ENCODE assay signal across 8 cellular contexts in the genomic region with DNA sequence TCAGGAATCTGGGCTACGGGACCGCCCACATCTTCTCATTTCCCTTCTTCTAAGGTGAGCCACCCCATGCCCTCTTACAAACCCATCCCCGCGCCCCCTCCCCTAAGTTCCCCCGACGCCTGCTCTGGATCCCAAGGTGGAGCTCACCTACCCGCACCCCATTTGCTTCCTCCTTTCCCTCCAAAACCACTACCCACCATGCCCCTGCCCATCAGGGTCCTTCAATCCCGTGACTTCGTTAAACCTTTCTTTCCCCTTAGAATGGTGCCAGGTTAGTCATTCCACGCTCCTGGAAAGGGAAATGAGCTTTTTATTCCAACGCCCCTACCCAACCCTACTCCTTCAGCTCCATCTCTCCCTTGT. TPM values are rescaled to one million over a fixed set of nuclear protein-coding genes. Genes with fewer than 3 reads are reported as not detected.
DNase-seq lines count a peak whose midpoint lies in the region; ATAC-seq, FAIRE-seq and TF ChIP-seq lines count a peak whose summit lies in the region.

No MANE protein-coding gene starts in this region.

- peaks cover 4% of the 10 kb centered on the region for H3K27me3 Mint-ChIP-seq in T-helper 2 cell treated with Interferon-gamma antibody and Interleukin-4, amounts not matched to agents 5 μg/mL and 100 μg/mL, for 36 hours (ENCODE audit: low read depth)

- H2AFZ ChIP-seq in HepG2 (ENCODE audit: low read length): no peak overlapping the region

- in situ Hi-C loops in HepG2 (cut with HindIII; ENCODE audit: extremely low pct_ligation_motif_present, low pct_unique_long_range_greater_than_20kb): loop anchor here (5.0 kb wide), 1 partner anchor 488 kb away; no protein-coding TSS in a partner anchor

- peaks cover 27% of the 10 kb centered on the region for H3K36me3 Mint-ChIP-seq in T-helper 2 cell treated with Interferon-gamma antibody and Interleukin-4, amounts not matched to agents 5 μg/mL and 100 μg/mL, for 36 hours (ENCODE audit: low read depth)

- DNase-seq in T-helper 2 cell treated with Interferon-gamma antibody and Interleukin-4, amounts not matched to agents 5 μg/mL and 100 μg/mL, for 36 hours (ENCODE audit: low spot score): no peak
- DNase-seq in T-helper 2 cell (no peak), ascending aorta (ENCODE audit: low spot score in 2 of 2) (no peak), HepG2 (ENCODE audit: low spot score) (no peak), foreskin keratinocyte (no peak), superior temporal gyrus (ENCODE audit: extremely low spot score) (no peak)

- BruUV-seq in HepG2 (replicated peaks; lab: Mats Ljungman, UMichigan): no TSS peak

- peak overlapping the region; percentile 93 for H3K4me2 ChIP-seq in HepG2 (ENCODE audit: low read depth, low read length)

- H3K27ac Mint-ChIP-seq in T-helper 2 cell treated with Interferon-gamma antibody and Interleukin-4, amounts not matched to agents 5 μg/mL and 100 μg/mL, for 36 hours: peak overlapping the region; percentile 13

- H3K4me1 ChIP-seq in ascending aorta (peaks cover 7 to 17% of the 10 kb centered on the region in 2 donors), HepG2 (ENCODE audit: insufficient read depth, low read length) (peaks cover 46% of the 10 kb centered on the region), foreskin keratinocyte (peaks cover 5% of the 10 kb centered on the region)

- no peaks in the 10 kb centered on the region for H3K9me3 Mint-ChIP-seq in T-helper 2 cell treated with Interferon-gamma antibody and Interleukin-4, amounts not matched to agents 5 μg/mL and 100 μg/mL, for 36 hours

- POLR2A ChIA-PET in HepG2 (lab: Yijun Ruan, JAX): interaction anchor here (0.8 to 3.5 kb wide), 13 partner anchors 9 to 178 kb away, joined by 3 to 34 read pairs (median 3); a partner anchor contains a TSS

- no peaks in the 10 kb centered on the region for H3K9me3 ChIP-seq in ascending aorta
- H3K9me3 ChIP-seq in HepG2 (ENCODE audit: low read length): no peaks in the 10 kb centered on the region

- no peak for ATAC-seq in HepG2
- ATAC-seq in foreskin keratinocyte: no peak
- no peak for ATAC-seq in HG03097 (IDR thresholded peaks at IDR 0.05; ENCODE audit: low FRiP score, unreplicated experiment)

- no peak for TF ChIP-seq POLR2A in HepG2 (IDR thresholded peaks at IDR 0.05; ENCODE audit: insufficient read depth in 1 of 2, low read depth in 2 of 2, low read length in 2 of 2)

- peak overlapping the region; percentile 90 to 98 for H3K27ac ChIP-seq in ascending aorta
- peak overlapping the region; percentile 96 for H3K27ac ChIP-seq in HepG2 (ENCODE audit: extremely low read length, insufficient read depth, low read length)
- H3K27ac ChIP-seq in temporal lobe (ENCODE audit: low read depth, low read length): peak overlapping the region; percentile 70
- H3K27ac ChIP-seq in foreskin keratinocyte: no peak overlapping the region

- H3K27me3 ChIP-seq in ascending aorta (no peaks in the 10 kb centered on the region), HepG2 (ENCODE audit: control insufficient read depth in 1 of 2, insufficient read depth in 2 of 2, low read length in 2 of 2) (no peaks in the 10 kb centered on the region; a peak in 1 of 5 replicates), foreskin keratinocyte (no peaks in the 10 kb centered on the region)

- H4K20me1 ChIP-seq in HepG2 (ENCODE audit: insufficient read depth, low read length): no peaks in the 10 kb centered on the region; the same call in 1 of the 2 replicates

- H3K4me1 Mint-ChIP-seq in T-helper 2 cell treated with Interferon-gamma antibody and Interleukin-4, amounts not matched to agents 5 μg/mL and 100 μg/mL, for 36 hours (ENCODE audit: low read depth): peaks cover 45% of the 10 kb centered on the region

- peak overlapping the region; percentile 78 to 79 for H3K4me3 ChIP-seq in ascending aorta
- peak overlapping the region; percentile 2 to 89 (median 80); a peak in 4 of 6 replicates for H3K4me3 ChIP-seq in HepG2 (replicated peaks in 1 of 3; ENCODE audit: insufficient read depth in 1 of 3, low read depth in 2 of 3, low read length in 3 of 3)

- 0 out of 2 replicates have a peak overlapping the region, but pooled peaks have one; percentile 90 for H3K9ac ChIP-seq in HepG2 (ENCODE audit: insufficient read depth, low read depth, low read length)

- WGBS in HepG2 (ENCODE audit: low lambda C conversion rate): 79% methylated on average over 11 of the region's 11 CpGs

- CTCF ChIA-PET in HepG2 (lab: Yijun Ruan, JAX; ENCODE audit: low intra/inter-chr PET ratio, low total read pairs): no interaction called here

- no peak for TF ChIP-seq RAD21 in HepG2 (CRISPR knock-in tag; IDR thresholded peaks at IDR 0.05)

- H3K4me3 Mint-ChIP-seq in T-helper 2 cell treated with Interferon-gamma antibody and Interleukin-4, amounts not matched to agents 5 μg/mL and 100 μg/mL, for 36 hours: peak overlapping the region; percentile 89

- intact Hi-C loops in ascending aorta (cut with DNase I): loop anchor here (5.0 kb wide), 3 partner anchors 432 to 1878 kb away; a partner anchor contains a TSS
- intact Hi-C loops in HepG2 (cut with micrococcal nuclease; ENCODE audit: unreplicated experiment): loop anchor here (5.0 kb wide), 1 partner anchor 178 kb away; a partner anchor contains a TSS

- TF ChIP-seq EP300 in HepG2 (IDR thresholded peaks at IDR 0.05; ENCODE audit: low read depth in 2 of 2, low read length in 2 of 2) (no peak), HepG2 (CRISPR knock-in tag; IDR thresholded peaks at IDR 0.05; ENCODE audit: borderline replicate concordance) (no peak; the same call in 1 of the 2 replicates)

- FAIRE-seq in HepG2 (lab: Jason Lieb, UNC): no peak

- H3K79me2 ChIP-seq in HepG2 (ENCODE audit: insufficient read depth, low read length): peaks cover 30% of the 10 kb centered on the region

- H3K36me3 ChIP-seq in ascending aorta: peaks cover 24 to 29% of the 10 kb centered on the region in 2 donors
- peaks cover 9 to 34% of the 10 kb centered on the region in 2 experiments for H3K36me3 ChIP-seq in HepG2 (replicated peaks in 1 of 2; ENCODE audit: control insufficient read depth in 1 of 2, insufficient read depth in 2 of 2, low read length in 2 of 2)

- TF ChIP-seq CTCF in ascending aorta (IDR thresholded peaks at IDR 0.05) (no peak), HepG2 (CRISPR knock-in tag; IDR thresholded peaks at IDR 0.05) (no peak), foreskin keratinocyte (conservative IDR thresholded peaks at IDR 0.05) (no peak)

RNA-seq across cellular contexts. Expression of a gene that starts 0.3 kb away (rescaled TPM):
- total RNA-seq in ascending aorta: 24.6 TPM
- total RNA-seq in HepG2 (2016; rRNA removed; fragmentation: Illumina TruSeq; extraction: Trizol): 62.5 and 67.7 TPM in 2 replicates
- total RNA-seq in HepG2 (2016; cell fraction: cytosol; rRNA removed; fragmentation: Illumina TruSeq; extraction: Trizol; ENCODE audit: low read depth): 6.9 and 7.8 TPM in 2 replicates
- total RNA-seq in HepG2 (2016; cell fraction: insoluble cytoplasmic fraction; rRNA removed; fragmentation: Illumina TruSeq; extraction: Trizol): 61.5 and 62.9 TPM in 2 replicates
- 27.9 and 28.2 TPM in 2 replicates for total RNA-seq in HepG2 (2016; cell fraction: membrane; rRNA removed; fragmentation: Illumina TruSeq; extraction: Trizol)
- 54.7 and 66.1 TPM in 2 replicates for total RNA-seq in HepG2 (2016; cell fraction: nucleus; rRNA removed; fragmentation: Illumina TruSeq; extraction: Trizol)
- 50.0 and 65.1 TPM in 2 replicates for polyA plus RNA-seq in HepG2 (2011; rRNA removed)
- polyA plus RNA-seq in HepG2 (2011; cell fraction: cytosol; rRNA removed): 31.7 and 35.5 TPM in 2 replicates
- 74.1 and 81.5 TPM in 2 replicates for polyA plus RNA-seq in HepG2 (2011; cell fraction: nucleus; rRNA removed)
- 31.8 and 52.5 TPM in 2 replicates for polyA plus RNA-seq in HepG2 (2012)
- 1.6 and 1.8 TPM in 2 replicates for polyA plus RNA-seq in HepG2 (2016; cell fraction: cytosol; fragmentation: Illumina TruSeq; extraction: Trizol; ENCODE audit: low read depth)
- polyA plus RNA-seq in HepG2 (2016; cell fraction: insoluble cytoplasmic fraction; fragmentation: Illumina TruSeq; extraction: Trizol; ENCODE audit: low read depth): 34.7 and 37.2 TPM in 2 replicates
- 7.7 and 8.4 TPM in 2 replicates for polyA plus RNA-seq in HepG2 (2016; cell fraction: membrane; fragmentation: Illumina TruSeq; extraction: Trizol; ENCODE audit: low read depth)
- 96.4 and 106 TPM in 2 replicates for polyA plus RNA-seq in HepG2 (2016; cell fraction: nucleus; fragmentation: Illumina TruSeq; extraction: Trizol; ENCODE audit: insufficient read depth, low read depth)
- polyA minus RNA-seq in HepG2 (2011; rRNA and poly(A)+ RNA removed; ENCODE audit: low replicate concordance): 196 and 302 TPM in 2 replicates
- polyA minus RNA-seq in HepG2 (2011; cell fraction: cytosol; rRNA and poly(A)+ RNA removed): 39.7 and 42.2 TPM in 2 replicates
- polyA minus RNA-seq in HepG2 (2011; cell fraction: nucleus; rRNA and poly(A)+ RNA removed): 68.5 and 69.2 TPM in 2 replicates
- 93.2 TPM for total RNA-seq in temporal lobe
- 32.2 and 32.9 TPM in 2 replicates for total RNA-seq in foreskin keratinocyte
- 5.6 and 6.7 TPM in 2 replicates for polyA plus RNA-seq in foreskin keratinocyte

RNA-seq across cellular contexts. Expression of a gene that starts 26.6 kb away (rescaled TPM):
- not detected for total RNA-seq in ascending aorta
- not detected in 2 replicates for total RNA-seq in HepG2 (2016; rRNA removed; fragmentation: Illumina TruSeq; extraction: Trizol)
- not detected in 2 replicates for total RNA-seq in HepG2 (2016; cell fraction: cytosol; rRNA removed; fragmentation: Illumina TruSeq; extraction: Trizol; ENCODE audit: low read depth)
- not detected in 2 replicates for total RNA-seq in HepG2 (2016; cell fraction: insoluble cytoplasmic fraction; rRNA removed; fragmentation: Illumina TruSeq; extraction: Trizol)
- 0.03 and 0.06 TPM in 2 replicates for total RNA-seq in HepG2 (2016; cell fraction: membrane; rRNA removed; fragmentation: Illumina TruSeq; extraction: Trizol)
- not detected in 2 replicates for total RNA-seq in HepG2 (2016; cell fraction: nucleus; rRNA removed; fragmentation: Illumina TruSeq; extraction: Trizol)
- polyA plus RNA-seq in HepG2 (2011; rRNA removed): not detected in 2 replicates
- polyA plus RNA-seq in HepG2 (2011; cell fraction: cytosol; rRNA removed): not detected in 2 replicates
- 0.03 TPM in 1 of 2 replicates, not detected in the other for polyA plus RNA-seq in HepG2 (2011; cell fraction: nucleus; rRNA removed)
- not detected in 2 replicates for polyA plus RNA-seq in HepG2 (2012)
- polyA plus RNA-seq in HepG2 (2016; cell fraction: cytosol; fragmentation: Illumina TruSeq; extraction: Trizol; ENCODE audit: low read depth): not detected in 2 replicates
- polyA plus RNA-seq in HepG2 (2016; cell fraction: insoluble cytoplasmic fraction; fragmentation: Illumina TruSeq; extraction: Trizol; ENCODE audit: low read depth): not detected in 2 replicates
- not detected in 2 replicates for polyA plus RNA-seq in HepG2 (2016; cell fraction: membrane; fragmentation: Illumina TruSeq; extraction: Trizol; ENCODE audit: low read depth)
- polyA plus RNA-seq in HepG2 (2016; cell fraction: nucleus; fragmentation: Illumina TruSeq; extraction: Trizol; ENCODE audit: insufficient read depth, low read depth): not detected in 2 replicates
- 0.06 TPM in 1 of 2 replicates, not detected in the other for polyA minus RNA-seq in HepG2 (2011; rRNA and poly(A)+ RNA removed; ENCODE audit: low replicate concordance)
- polyA minus RNA-seq in HepG2 (2011; cell fraction: cytosol; rRNA and poly(A)+ RNA removed): not detected in 2 replicates
- polyA minus RNA-seq in HepG2 (2011; cell fraction: nucleus; rRNA and poly(A)+ RNA removed): 0.13 TPM in 1 of 2 replicates, not detected in the other
- under 0.01 TPM for total RNA-seq in temporal lobe
- not detected in 2 replicates for total RNA-seq in foreskin keratinocyte
- 0.01 TPM in 2 replicates for polyA plus RNA-seq in foreskin keratinocyte
